ENCODE assay signal across 8 cellular contexts in the genomic region with DNA sequence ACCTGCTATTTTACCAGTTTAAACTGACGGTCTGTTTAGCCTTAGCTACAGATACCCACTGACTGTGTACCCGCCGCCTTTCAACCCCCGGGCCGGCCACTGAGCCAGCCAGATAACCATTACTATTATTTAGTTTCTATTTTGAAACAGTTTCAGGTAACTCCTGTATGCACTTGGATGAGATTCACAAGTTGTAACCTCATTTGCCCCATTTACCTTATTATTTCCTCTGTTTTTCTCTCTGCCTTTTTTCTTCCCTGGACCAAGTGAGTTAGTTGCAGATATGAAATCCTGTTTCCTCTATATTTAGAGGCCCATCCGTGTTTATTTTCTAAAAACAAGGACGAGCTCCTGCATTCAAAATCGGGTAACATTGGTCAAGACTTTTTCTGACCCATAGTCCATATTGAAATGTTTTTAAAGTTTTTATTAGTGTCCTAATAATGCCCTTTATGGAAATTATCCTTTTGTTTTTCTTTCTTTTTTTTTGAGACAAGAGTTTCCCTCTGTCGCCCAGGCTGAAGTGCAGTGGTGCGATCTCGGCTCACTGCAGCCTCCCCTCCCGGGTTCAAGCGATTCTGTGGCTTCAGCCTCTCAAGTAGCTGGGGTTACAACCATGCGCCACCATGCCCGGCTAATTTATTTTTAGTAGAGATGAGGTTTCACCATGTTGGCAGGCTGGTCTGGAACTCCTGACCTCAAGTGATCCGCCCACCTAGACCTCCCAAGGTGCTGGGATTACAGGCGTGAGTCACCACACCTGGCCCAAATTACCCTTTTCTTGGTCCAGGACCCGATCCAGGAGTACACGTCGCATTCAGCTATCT. TPM values are rescaled to one million over a fixed set of nuclear protein-coding genes. Genes with fewer than 3 reads are reported as not detected.
DNase-seq lines count a peak whose midpoint lies in the region; ATAC-seq, FAIRE-seq and TF ChIP-seq lines count a peak whose summit lies in the region.

No MANE protein-coding gene starts in this region.

- no peaks in the 10 kb centered on the region for H3K9me3 ChIP-seq in lung (ENCODE audit: control insufficient read depth in 2 of 2, insufficient read depth in 1 of 2, low read length in 1 of 2)

- TF ChIP-seq POLR2A in GM12892 (IDR thresholded peaks at IDR 0.05; ENCODE audit: low read depth, low read length) = no peak

- DNase-seq in A172 (ENCODE audit: low spot score) (peak; percentile 26), HFFc6 (no peak), lung (ENCODE audit: low spot score) (no peak), GM12892 (ENCODE audit: insufficient read length) (no peak), dedifferentiated amniotic fluid mesenchymal stem cell (ENCODE audit: extremely low spot score) (no peak), NCI-H526 treated with DMSO at 0.1 percent for 48 hours (lab: John Stamatoyannopoulos, UW) (no peak)

- no peak for FAIRE-seq in GM12892 (lab: Jason Lieb, UNC)

- H3K27ac Mint-ChIP-seq in HFFc6 = peak overlapping the region; percentile 99

- H3K4me1 ChIP-seq in lung (ENCODE audit: control insufficient read depth in 2 of 2, insufficient read depth in 2 of 2, low read length in 2 of 2) = peaks cover 0 to 11% of the 10 kb centered on the region in 2 donors

- H3K27ac ChIP-seq in angular gyrus (ENCODE audit: low read depth, low read length) (peak overlapping the region; percentile 100), lung (ENCODE audit: low read depth in 1 of 2, low read length in 1 of 2) (peak overlapping the region; percentile 98 to 100)

- WGBS in lung, 2 donors = 45 to 50% methylated on average over 20 of the region's 20 CpGs

- peaks cover 8 to 31% of the 10 kb centered on the region in 2 donors for H3K36me3 ChIP-seq in lung (ENCODE audit: control insufficient read depth in 2 of 2, insufficient read depth in 2 of 2, low read length in 2 of 2)

- no peak for ATAC-seq in lung (ENCODE audit: insufficient read depth, low FRiP score)
- no peak for ATAC-seq in GM21515 (IDR thresholded peaks at IDR 0.05; ENCODE audit: unreplicated experiment)

- H3K9me3 Mint-ChIP-seq in HFFc6 = no peaks in the 10 kb centered on the region

- no peaks in the 10 kb centered on the region for H3K27me3 Mint-ChIP-seq in HFFc6 (ENCODE audit: insufficient read depth)

- peak overlapping the region; percentile 85 for H3K4me3 ChIP-seq in lung

- H3K4me1 Mint-ChIP-seq in HFFc6 (ENCODE audit: low read depth) = peaks cover 29% of the 10 kb centered on the region

- no peaks in the 10 kb centered on the region for H3K27me3 ChIP-seq in lung (ENCODE audit: control insufficient read depth, insufficient read depth)

- H3K4me3 Mint-ChIP-seq in HFFc6 = peak overlapping the region; percentile 97

- H3K36me3 Mint-ChIP-seq in HFFc6 (ENCODE audit: low read depth) = peaks cover 21% of the 10 kb centered on the region; the same call in 1 of the 2 replicates

- TF ChIP-seq CTCF in HFFc6 (IDR thresholded peaks at IDR 0.05) = no peak
- TF ChIP-seq CTCF in lung (IDR thresholded peaks at IDR 0.05; ENCODE audit: control extremely low read depth, extremely low read depth) = no peak

RNA-seq across cellular contexts. Expression of a gene that starts 0.8 kb away (rescaled TPM):
- total RNA-seq in A172 (2014; rRNA removed; shearing (Covaris generic)) = 22.6 and 27.7 TPM in 2 replicates
- total RNA-seq in HFFc6 (2021; fragmentation: NEBNext Ultra II Directional; extraction: Animal tissue kit (Norgen Biotek cat#: 25700)) = 10 to 100 TPM; 17.7 to 21.7 (median 19.4) TPM
- total RNA-seq in lung = 10 to 100 TPM; 12.4 to 20.7 TPM
- 10 to 100 TPM in 1 of 2 donors, 1 to 10 TPM in 1; 8.1 to 11.5 TPM for polyA plus RNA-seq in lung
- 3.2 TPM for polyA plus RNA-seq in GM12892 (2012; ENCODE audit: missing spikeins)

RNA-seq across cellular contexts. Expression of a gene that starts 25.0 kb away (rescaled TPM):
- total RNA-seq in A172 (2014; rRNA removed; shearing (Covaris generic)) = 63.0 and 65.5 TPM in 2 replicates
- total RNA-seq in HFFc6 (2021; fragmentation: NEBNext Ultra II Directional; extraction: Animal tissue kit (Norgen Biotek cat#: 25700)) = 10 to 100 TPM; 44.9 to 92.6 (median 84.5) TPM
- total RNA-seq in lung = 10 to 100 TPM; 65.7 to 88.5 TPM
- polyA plus RNA-seq in lung = 10 to 100 TPM; 47.9 to 68.4 TPM
- polyA plus RNA-seq in GM12892 (2012; ENCODE audit: missing spikeins) = 13.1 TPM

RNA-seq across cellular contexts. Expression of a gene that starts 25.5 kb away (rescaled TPM):
- 18.6 and 23.9 TPM in 2 replicates for total RNA-seq in A172 (2014; rRNA removed; shearing (Covaris generic))
- total RNA-seq in HFFc6 (2021; fragmentation: NEBNext Ultra II Directional; extraction: Animal tissue kit (Norgen Biotek cat#: 25700)) = 10 to 100 TPM; 38.8 to 44.8 (median 40.6) TPM
- total RNA-seq in lung = 10 to 100 TPM; 17.8 to 39.6 TPM
- polyA plus RNA-seq in lung = 10 to 100 TPM; 13.2 to 24.0 TPM
- polyA plus RNA-seq in GM12892 (2012; ENCODE audit: missing spikeins) = 9.5 TPM

RNA-seq across cellular contexts. Expression of a gene that starts 34.6 kb away (rescaled TPM):
- 94.1 and 129 TPM in 2 replicates for total RNA-seq in A172 (2014; rRNA removed; shearing (Covaris generic))
- total RNA-seq in HFFc6 (2021; fragmentation: NEBNext Ultra II Directional; extraction: Animal tissue kit (Norgen Biotek cat#: 25700)) = 100 to 1,000 TPM; 109 to 128 (median 117) TPM
- 100 to 1,000 TPM in 1 of 2 donors, 10 to 100 TPM in 1; 35.9 to 113 TPM for total RNA-seq in lung
- 10 to 100 TPM; 72.9 to 85.8 TPM for polyA plus RNA-seq in lung
- 10.4 TPM for polyA plus RNA-seq in GM12892 (2012; ENCODE audit: missing spikeins)

RNA-seq across cellular contexts. Expression of a gene that starts 39.9 kb away (rescaled TPM):
- 0.67 TPM in 1 of 2 replicates, not detected in the other for total RNA-seq in A172 (2014; rRNA removed; shearing (Covaris generic))
- total RNA-seq in HFFc6 (2021; fragmentation: NEBNext Ultra II Directional; extraction: Animal tissue kit (Norgen Biotek cat#: 25700)) = under 1 TPM in 5 of 6 experiments, not detected in 1; 0.19 to 0.48 (median 0.36) TPM
- total RNA-seq in lung = 10 to 100 TPM; 11.7 to 15.5 TPM
- 10 to 100 TPM in 1 of 2 donors, 1 to 10 TPM in 1; 9.6 to 11.9 TPM for polyA plus RNA-seq in lung
- polyA plus RNA-seq in GM12892 (2012; ENCODE audit: missing spikeins) = not detected
